Comparison of ENCODE assay signal across 4 cellular contexts in the genomic region with DNA sequence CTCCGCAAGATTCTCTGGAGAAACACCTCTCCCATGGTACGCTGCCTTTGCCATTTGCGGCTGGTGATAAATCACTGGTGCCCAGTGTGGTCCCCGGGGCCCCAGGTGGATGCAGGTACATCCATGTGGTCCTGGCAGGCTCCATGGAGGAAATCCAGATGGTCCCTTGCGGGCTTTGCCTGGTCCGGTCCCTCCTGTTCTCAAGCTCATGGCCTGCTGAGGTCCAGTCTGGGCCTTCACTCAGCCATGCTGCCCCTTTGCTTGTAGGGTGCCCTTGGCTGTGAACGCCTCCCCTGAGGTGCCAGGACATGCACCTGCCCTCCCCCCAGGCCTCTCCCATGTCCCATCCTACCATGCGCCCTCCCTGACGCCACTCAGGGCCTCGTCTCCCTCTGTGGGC. TPM values are rescaled to one million over a fixed set of nuclear protein-coding genes. Genes with fewer than 3 reads are reported as not detected.
"Had no signal": no experiment of that assay in that cellular context is flagged by ENCODE, and none has a peak within 500 bp of the region (broad histone marks: within the 10 kb centered on the region; RNA-seq: fewer than 3 reads in every experiment).

No MANE protein-coding gene starts in this region.

- DNase-seq: GDM1, GF-D8 had no signal

- H3K4me3 ChIP-seq: GM12878 had no signal

- ATAC-seq: GM12878 had no signal

RNA-seq across cellular contexts. Expression of gene DACT2, which starts 21.2 kb away (rescaled TPM):
- total RNA-seq: G401, GM12878 had no signal
- polyA plus RNA-seq: GM12878 had no signal
